In genomic region chr14:22836301-22837058, GRCh38 we compare ENCODE assay signal across 8 cellular contexts. TPM values are rescaled to one million over a fixed set of nuclear protein-coding genes. Genes with fewer than 3 reads are reported as not detected.
DNase-seq lines count a peak whose midpoint lies in the region; ATAC-seq and TF ChIP-seq lines count a peak whose summit lies in the region.

MMP14 (plus strand) TSS chr14:22836585; CDS start chr14:22836818, 233 bp downstream.

- H2BK12ac ChIP-seq in trophoblast cell (ENCODE audit: low read length) = peak within 1 kb of the TSS; percentile 55

- peak within 1 kb of the TSS; percentile 66 for H3K23ac ChIP-seq in trophoblast cell (ENCODE audit: low read length)

- POLR2A ChIA-PET in AG04449 (lab: Yijun Ruan, JAX) = interaction anchor here (0.6 to 9.2 kb wide), 12 partner anchors 12 to 448 kb away, joined by 3 to 158 read pairs (median 4); partner anchors contain the start of genes DAD1 and OXA1L

- peaks cover 32% of the 10 kb centered on the region for H3K79me2 ChIP-seq in trophoblast cell (ENCODE audit: control insufficient read depth, insufficient read depth, low read length, poor library complexity)

- CTCF ChIA-PET in AG04449 (lab: Yijun Ruan, JAX) = interaction anchor here (0.6 to 13.5 kb wide), 17 partner anchors 13 to 280 kb away, joined by 3 to 272 read pairs (median 5); no protein-coding TSS in a partner anchor

- peak within 1 kb of the TSS; percentile 99 for H2BK120ac ChIP-seq in trophoblast cell (ENCODE audit: insufficient read depth, low read length, poor library complexity)

- H3K27me3 ChIP-seq in HL-60 (ENCODE audit: insufficient read depth, poor library complexity, severe bottlenecking) (no peaks in the 10 kb centered on the region), heart right ventricle (peaks cover 0 to 9% (median 0%) of the 10 kb centered on the region in 7 donors), trophoblast cell (ENCODE audit: insufficient read depth, low read length) (no peaks in the 10 kb centered on the region)

- H3K9ac ChIP-seq in trophoblast cell (ENCODE audit: low read length) = peak within 1 kb of the TSS; percentile 99

- H3K27ac ChIP-seq in HL-60 (replicated peaks) (peak within 1 kb of the TSS; percentile 8; the same call in 1 of the 2 replicates), heart right ventricle (peak within 1 kb of the TSS; percentile 86 to 98 (median 94)), trophoblast cell (ENCODE audit: low read depth, low read length) (peak within 1 kb of the TSS; percentile 84)

- peak within 1 kb of the TSS; percentile 98 for H3K18ac ChIP-seq in trophoblast cell (ENCODE audit: low read length)

- H3K4ac ChIP-seq in trophoblast cell (ENCODE audit: low read depth, low read length) = peak within 1 kb of the TSS; percentile 98

- peak within 1 kb of the TSS; percentile 93 for H4K91ac ChIP-seq in trophoblast cell (ENCODE audit: low read depth, low read length)

- WGBS in heart right ventricle, 2 donors = 1% methylated on average over 44 of the region's 44 CpGs
- WGBS in trophoblast cell (ENCODE audit: extremely low coverage, insufficient coverage, insufficient read length) = no CpG with 5 or more reads among the region's 44 CpGs

- peak within 1 kb of the TSS; percentile 66 for H2AFZ ChIP-seq in trophoblast cell (ENCODE audit: insufficient read depth, low read length, poor library complexity)

- H3K4me1 ChIP-seq in heart right ventricle (peaks cover 7 to 47% (median 30%) of the 10 kb centered on the region in 9 donors), trophoblast cell (ENCODE audit: control insufficient read depth in 1 of 2, insufficient read depth in 2 of 2, low read length in 2 of 2) (peaks cover 14 to 23% of the 10 kb centered on the region in 2 experiments)

- H4K12ac ChIP-seq in trophoblast cell (ENCODE audit: low read depth, low read length) = peak within 1 kb of the TSS; percentile 95

- ATAC-seq in heart right ventricle = peak; percentile 74 to 88 (median 81)
- ATAC-seq in GM21381 (IDR thresholded peaks at IDR 0.05; ENCODE audit: unreplicated experiment) = no peak
- no peak for ATAC-seq in HG03354 (IDR thresholded peaks at IDR 0.05; ENCODE audit: poor library complexity, severe bottlenecking, unreplicated experiment)

- H2AK5ac ChIP-seq in trophoblast cell (ENCODE audit: low read length) = peak within 1 kb of the TSS; percentile 94

- peak; percentile 58 for TF ChIP-seq CTCF in AG04449 (IDR thresholded peaks at IDR 0.05; ENCODE audit: insufficient read depth, low read length, missing control alignments)
- no peak for TF ChIP-seq CTCF in HL-60 (IDR thresholded peaks at IDR 0.05; ENCODE audit: insufficient read depth, low read length)
- TF ChIP-seq CTCF in heart right ventricle (IDR thresholded peaks at IDR 0.05) = peak in 8 of 9 donors; percentile 23 to 71 (median 42)

- H3K9me3 ChIP-seq in heart right ventricle = no peaks in the 10 kb centered on the region
- H3K9me3 ChIP-seq in trophoblast cell (ENCODE audit: insufficient read depth, low read depth, low read length) = peaks cover 4% of the 10 kb centered on the region

- H3K14ac ChIP-seq in trophoblast cell (ENCODE audit: low read length) = peak within 1 kb of the TSS; percentile 99

- intact Hi-C loops in heart right ventricle (cut with DNase I) = loop anchor here in 3 of 10 donors (1.0 to 2.0 kb wide), 3 partner anchors 7 to 16 kb away; partner anchors contain the start of gene MRPL52 (in 1 of the 3)

- DNase-seq in AG04449 (ENCODE audit: low read depth, low spot score) (no peak), HL-60 (ENCODE audit: low read depth in 1 of 2, low spot score in 1 of 2) (no peak), amniotic epithelial cell (ENCODE audit: low read depth) (peak; percentile 85), heart right ventricle (peak; percentile 76 to 77), trophoblast cell (peak; percentile 49 to 67), NCI-H510A (lab: John Stamatoyannopoulos, UW) (no peak)

- peak within 1 kb of the TSS; percentile 79 for H3K4me2 ChIP-seq in trophoblast cell (ENCODE audit: low read length)

- H2BK5ac ChIP-seq in trophoblast cell (ENCODE audit: low read depth, low read length, poor library complexity) = peak within 1 kb of the TSS; percentile 96

- H4K8ac ChIP-seq in trophoblast cell (ENCODE audit: low read depth, low read length) = peak within 1 kb of the TSS; percentile 78

- peaks cover 40% of the 10 kb centered on the region for H3K79me1 ChIP-seq in trophoblast cell (ENCODE audit: low read length)

- peak within 1 kb of the TSS; percentile 90 for H3K4me3 ChIP-seq in AG04449 (ENCODE audit: low read depth, low read length)
- peak within 1 kb of the TSS; percentile 11 for H3K4me3 ChIP-seq in HL-60 (replicated peaks; ENCODE audit: insufficient read depth, low read length)
- H3K4me3 ChIP-seq in heart right ventricle = peak within 1 kb of the TSS; percentile 59 to 96 (median 88)
- peak within 1 kb of the TSS; percentile 98 for H3K4me3 ChIP-seq in trophoblast cell (ENCODE audit: low read depth, low read length)

- peaks cover 0 to 49% (median under 1%) of the 10 kb centered on the region in 9 donors for H3K36me3 ChIP-seq in heart right ventricle
- H3K36me3 ChIP-seq in trophoblast cell (ENCODE audit: control insufficient read depth in 1 of 2, insufficient read depth in 2 of 2, low read length in 2 of 2) = peaks cover 29 to 31% of the 10 kb centered on the region in 2 experiments

RNA-seq across cellular contexts. Expression of gene MMP14, which starts in this region (rescaled TPM):
- 10 to 100 TPM; 13.6 to 43.3 (median 20.2) TPM for total RNA-seq in heart right ventricle
- 10 to 100 TPM; 24.8 to 27.4 TPM for polyA plus RNA-seq in heart right ventricle
- polyA plus RNA-seq in trophoblast cell (2013) = 1,258 and 1,302 TPM in 2 replicates

Comparison
In these comparisons a context has a peak if more than half of its experiments do, and no peak if none do; other contexts are left out.
1. DNase-seq: peak in amniotic epithelial cell (single experiment), heart right ventricle (2 of 2) and trophoblast cell (2 of 2); none in AG04449 (single experiment), HL-60 (0 of 2) and NCI-H510A (single experiment).
2. H3K4me3 ChIP-seq: peak in every context shown above with its lines; median percentile 98 in trophoblast cell; 90 in AG04449; 88 in heart right ventricle; 11 in HL-60.
3. H3K27ac ChIP-seq: peak in every context shown above with its lines; median percentile 94 in heart right ventricle; 84 in trophoblast cell; 8 in HL-60.
4. ATAC-seq: peak in heart right ventricle (8 of 8); none in GM21381 (single experiment) and HG03354 (single experiment).